In the genomic region with DNA sequence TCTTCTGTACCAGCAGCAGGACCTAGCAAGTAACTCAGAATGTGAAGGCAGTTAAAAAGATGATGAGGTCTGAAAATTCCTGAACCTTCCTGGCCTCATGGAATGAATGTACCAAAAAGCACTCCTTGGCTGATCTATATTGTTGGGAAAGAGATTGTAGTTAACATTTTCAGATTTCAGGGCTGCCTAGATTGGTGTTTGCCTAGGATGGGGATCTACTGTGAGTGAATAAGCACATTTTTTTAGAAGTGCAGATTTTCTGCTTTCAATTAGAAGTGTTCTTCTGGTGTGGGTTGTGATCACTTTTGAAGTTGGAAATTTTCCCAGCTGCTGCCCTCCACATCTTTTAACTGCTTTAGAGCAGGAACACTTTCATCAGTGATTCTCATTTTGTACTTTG, we compare ENCODE assay signal across 11 cellular contexts. TPM values are rescaled to one million over a fixed set of nuclear protein-coding genes. Genes with fewer than 3 reads are reported as not detected.
DNase-seq lines count a peak whose midpoint lies in the region; ATAC-seq and TF ChIP-seq lines count a peak whose summit lies in the region.
"Had no signal": no experiment of that assay in that cellular context is flagged by ENCODE, and none has a peak within 500 bp of the region (broad histone marks: within the 10 kb centered on the region; RNA-seq: fewer than 3 reads in every experiment).

No MANE protein-coding gene starts in this region.

- H3K4me2 ChIP-seq in trophoblast cell (ENCODE audit: low read length), result no peak overlapping the region

- POLR2A ChIA-PET in CD4-positive, alpha-beta memory T cell (lab: Charles Lee; ENCODE audit: partially characterized antibody), result no interaction called here

- no peak for TF ChIP-seq POLR2A in NB4 (IDR thresholded peaks at IDR 0.05; ENCODE audit: extremely low read depth, insufficient read length)

- peaks cover 25 to 63% of the 10 kb centered on the region in 2 donors for H3K36me3 Mint-ChIP-seq in CD4-positive, alpha-beta memory T cell

- no peak overlapping the region for H2BK120ac ChIP-seq in trophoblast cell (ENCODE audit: insufficient read depth, low read length, poor library complexity)

- H2AFZ ChIP-seq in trophoblast cell (ENCODE audit: insufficient read depth, low read length, poor library complexity), result no peak overlapping the region

- H3K4me1 Mint-ChIP-seq in CD4-positive, alpha-beta memory T cell, result peaks cover 64 to 100% (median 81%) of the 10 kb centered on the region in 4 donors

- CTCF ChIA-PET in CD4-positive, alpha-beta memory T cell (lab: Charles Lee; ENCODE audit: partially characterized antibody), result interaction anchor here (3.1 kb wide), 1 partner anchor 47 kb away, joined by 15 read pairs; no protein-coding TSS in a partner anchor

- no peaks in the 10 kb centered on the region for H3K9me3 ChIP-seq in CD4-positive, alpha-beta memory T cell (ENCODE audit: control insufficient read depth in 1 of 2, low read length in 2 of 2)
- H3K9me3 ChIP-seq in trophoblast cell (ENCODE audit: insufficient read depth, low read depth, low read length), result no peaks in the 10 kb centered on the region

- H3K27ac ChIP-seq in CD4-positive, alpha-beta memory T cell (ENCODE audit: low read depth, low read length), result no peak overlapping the region
- H3K27ac ChIP-seq in trophoblast cell (ENCODE audit: low read depth, low read length), result no peak overlapping the region

- peaks cover 5% of the 10 kb centered on the region for H3K79me2 ChIP-seq in trophoblast cell (ENCODE audit: control insufficient read depth, insufficient read depth, low read length, poor library complexity)

- H3K27me3 ChIP-seq in CD4-positive, alpha-beta memory T cell (ENCODE audit: insufficient read depth, low read length), result no peaks in the 10 kb centered on the region
- no peaks in the 10 kb centered on the region for H3K27me3 ChIP-seq in trophoblast cell (ENCODE audit: insufficient read depth, low read length)

- intact Hi-C loops in CD4-positive, alpha-beta memory T cell (cut with micrococcal nuclease), result loop anchor here (10.0 kb wide), 1 partner anchor 190 kb away; no protein-coding TSS in a partner anchor

- no peak overlapping the region for H3K18ac ChIP-seq in trophoblast cell (ENCODE audit: low read length)

- H3K27me3 Mint-ChIP-seq in CD4-positive, alpha-beta memory T cell, result no peaks in the 10 kb centered on the region

- peak overlapping the region in 7 of 8 donors; percentile 15 to 80 (median 44) for H3K4me3 Mint-ChIP-seq in CD4-positive, alpha-beta memory T cell

- no peak for DNase-seq in CD4-positive, alpha-beta memory T cell
- DNase-seq in NB4 (ENCODE audit: low read depth) (no peak), choroid plexus epithelial cell (ENCODE audit: low read depth) (peak; percentile 17), trophoblast cell (no peak), DMS114 treated with DMSO at 0.1 percent for 48 hours (lab: John Stamatoyannopoulos, UW; ENCODE audit: unreplicated experiment) (no peak), GM10266 (ENCODE audit: extremely low spot score) (no peak)
- DNase-seq: activated CD4-positive, alpha-beta T cell treated with anti-CD3 and anti-CD28 coated beads, Interleukin-2, amount 50 U/mL, for 48 hours; left ventricle myocardium superior; SIG-M5 had no signal

- H3K4me1 ChIP-seq in CD4-positive, alpha-beta memory T cell (ENCODE audit: insufficient read depth, low read length), result peaks cover 91% of the 10 kb centered on the region
- H3K4me1 ChIP-seq in trophoblast cell (ENCODE audit: control insufficient read depth in 1 of 2, insufficient read depth in 2 of 2, low read length in 2 of 2), result peaks cover 0 to 2% of the 10 kb centered on the region in 2 experiments

- H3K27ac Mint-ChIP-seq in CD4-positive, alpha-beta memory T cell, result peak overlapping the region; percentile 64 to 90 (median 70)

- H3K4me3 ChIP-seq in CD4-positive, alpha-beta memory T cell (ENCODE audit: low read length in 2 of 2), result no peak overlapping the region
- H3K4me3 ChIP-seq in NB4 (ENCODE audit: low read depth, low read length), result peak overlapping the region; percentile 96
- no peak overlapping the region for H3K4me3 ChIP-seq in choroid plexus epithelial cell (ENCODE audit: low read depth, low read length)
- no peak overlapping the region for H3K4me3 ChIP-seq in trophoblast cell (ENCODE audit: low read depth, low read length)

- TF ChIP-seq CTCF in NB4 (IDR thresholded peaks at IDR 0.05; ENCODE audit: low read depth, low read length) (no peak), choroid plexus epithelial cell (conservative IDR thresholded peaks at IDR 0.05; ENCODE audit: low read depth, low read length) (no peak), GM10266 (IDR thresholded peaks at IDR 0.05; ENCODE audit: control insufficient read depth, insufficient read depth, low read depth, missing control alignments) (no peak)

- no peaks in the 10 kb centered on the region for H3K36me3 ChIP-seq in CD4-positive, alpha-beta memory T cell (ENCODE audit: insufficient read depth, low read length)
- H3K36me3 ChIP-seq in trophoblast cell (ENCODE audit: control insufficient read depth in 1 of 2, insufficient read depth in 2 of 2, low read length in 2 of 2), result peaks cover 0 to 3% of the 10 kb centered on the region in 2 experiments

- no peaks in the 10 kb centered on the region for H3K9me3 Mint-ChIP-seq in CD4-positive, alpha-beta memory T cell

- H2BK12ac ChIP-seq in trophoblast cell (ENCODE audit: low read length), result no peak overlapping the region

- H4K12ac ChIP-seq in trophoblast cell (ENCODE audit: low read depth, low read length), result no peak overlapping the region

- no peak overlapping the region for H2BK5ac ChIP-seq in trophoblast cell (ENCODE audit: low read depth, low read length, poor library complexity)

- ATAC-seq in HG03469 (IDR thresholded peaks at IDR 0.05; ENCODE audit: unreplicated experiment), result no peak
- ATAC-seq in GM19395 (IDR thresholded peaks at IDR 0.05; ENCODE audit: unreplicated experiment), result no peak
- ATAC-seq: left ventricle myocardium superior had no signal

- H2AK5ac ChIP-seq in trophoblast cell (ENCODE audit: low read length), result no peak overlapping the region

- H3K9ac ChIP-seq in trophoblast cell (ENCODE audit: low read length), result no peak overlapping the region

- peak overlapping the region; percentile 67 for H3K4ac ChIP-seq in trophoblast cell (ENCODE audit: low read depth, low read length)

- H4K91ac ChIP-seq in trophoblast cell (ENCODE audit: low read depth, low read length), result no peak overlapping the region

- no peak overlapping the region for H3K23ac ChIP-seq in trophoblast cell (ENCODE audit: low read length)

- H3K79me1 ChIP-seq in trophoblast cell (ENCODE audit: low read length), result peaks cover 3% of the 10 kb centered on the region

- no peak overlapping the region for H3K14ac ChIP-seq in trophoblast cell (ENCODE audit: low read length)

- no peak overlapping the region for H4K8ac ChIP-seq in trophoblast cell (ENCODE audit: low read depth, low read length)

RNA-seq across cellular contexts. Expression of gene MYLIP, which starts 6.2 kb away (rescaled TPM):
- total RNA-seq in CD4-positive, alpha-beta memory T cell, result 10 to 100 TPM; 17.5 to 19.9 TPM
- polyA plus RNA-seq in CD4-positive, alpha-beta memory T cell, result 10 to 100 TPM; 71.9 to 88.8 TPM
- polyA plus RNA-seq in trophoblast cell (2013), result 29.7 and 30.4 TPM in 2 replicates
